ENCODE assay signal across 17 cellular contexts in genomic region chr12:19192709-19193108, GRCh38.
"Had no signal": no experiment of that assay in that cellular context is flagged by ENCODE, and none has a peak within 500 bp of the region (broad histone marks: within the 10 kb centered on the region; RNA-seq: fewer than 3 reads in every experiment).

No MANE protein-coding gene starts in this region.

- H3K27ac Mint-ChIP-seq: activated CD4-positive, alpha-beta T cell treated with anti-CD3 and anti-CD28 coated beads, Interleukin-2, amount 10 ng/mL, durations not matched to agents 24 days and 14 days; activated CD8-positive, alpha-beta memory T cell treated with anti-CD3 and anti-CD28 coated beads, Interleukin-2, amount 10 ng/mL, durations not matched to agents 7 days and 5 days; activated CD8-positive, alpha-beta T cell treated with anti-CD3 and anti-CD28 coated beads for 36 hours; activated naive CD4-positive, alpha-beta T cell treated with anti-CD3 and anti-CD28 coated beads, Interleukin-2, amount 10 ng/mL, durations not matched to agents 7 days and 5 days; mesothelial cell of epicardium; naive thymus-derived CD8-positive, alpha-beta T cell had no signal

- H3K36me3 ChIP-seq: upper lobe of right lung had no signal

- DNase-seq: activated CD4-positive, alpha-beta T cell treated with anti-CD3 and anti-CD28 coated beads, Interleukin-2, amount 10 ng/mL, durations not matched to agents 24 days and 14 days; activated CD8-positive, alpha-beta memory T cell treated with anti-CD3 and anti-CD28 coated beads, Interleukin-2, amount 10 ng/mL, durations not matched to agents 7 days and 5 days; activated CD8-positive, alpha-beta T cell treated with anti-CD3 and anti-CD28 coated beads for 36 hours; activated effector memory CD4-positive, alpha-beta T cell treated with anti-CD3 and anti-CD28 coated beads, Interleukin-2, amount 50 U/mL, for 16 hours; activated naive CD4-positive, alpha-beta T cell treated with anti-CD3 and anti-CD28 coated beads, Interleukin-2, amount 10 ng/mL, durations not matched to agents 7 days and 5 days; activated T-cell treated with anti-CD3 and anti-CD28 coated beads for 4 hours; effector CD4-positive, alpha-beta T cell; head of caudate nucleus; naive thymus-derived CD8-positive, alpha-beta T cell; stimulated activated CD4-positive, alpha-beta T cell treated with anti-CD3 and anti-CD28 coated beads, Interleukin-12 subunit alpha, Interleukin-12 subunit beta, amount 100 ng/mL, for 4 hours; stimulated activated CD4-positive, alpha-beta T cell treated with anti-CD3 and anti-CD28 coated beads, Interleukin-4, amount 100 ng/mL, for 4 hours; stimulated activated naive CD8-positive, alpha-beta T cell treated with anti-CD3 and anti-CD28 coated beads, Interleukin-15, Interleukin-2, amounts not matched to agents 100 U/mL and 50 U/mL, for 24 hours; SW 1271; T-helper 2 cell; upper lobe of right lung had no signal

- H3K4me1 Mint-ChIP-seq: activated CD4-positive, alpha-beta T cell treated with anti-CD3 and anti-CD28 coated beads, Interleukin-2, amount 10 ng/mL, durations not matched to agents 24 days and 14 days; activated CD8-positive, alpha-beta memory T cell treated with anti-CD3 and anti-CD28 coated beads, Interleukin-2, amount 10 ng/mL, durations not matched to agents 7 days and 5 days; activated naive CD4-positive, alpha-beta T cell treated with anti-CD3 and anti-CD28 coated beads, Interleukin-2, amount 10 ng/mL, durations not matched to agents 7 days and 5 days had no signal

- H3K4me3 ChIP-seq: upper lobe of right lung had no signal

- H3K9me3 ChIP-seq: upper lobe of right lung had no signal

- ATAC-seq: activated CD4-positive, CD25-positive, alpha-beta regulatory T cell treated with anti-CD3 and anti-CD28 coated beads, Interleukin-2, amount 50 U/mL, for 24 hours; activated CD8-positive, alpha-beta memory T cell treated with anti-CD3 and anti-CD28 coated beads, Interleukin-2, amount 10 ng/mL, durations not matched to agents 7 days and 5 days; activated CD8-positive, alpha-beta T cell treated with anti-CD3 and anti-CD28 coated beads for 36 hours; naive thymus-derived CD8-positive, alpha-beta T cell; stimulated activated naive CD8-positive, alpha-beta T cell treated with anti-CD3 and anti-CD28 coated beads, Interleukin-15, Interleukin-2, amounts not matched to agents 100 U/mL and 50 U/mL, for 24 hours; upper lobe of right lung had no signal

- H3K9me3 Mint-ChIP-seq: activated CD4-positive, alpha-beta T cell treated with anti-CD3 and anti-CD28 coated beads, Interleukin-2, amount 10 ng/mL, durations not matched to agents 24 days and 14 days; activated CD8-positive, alpha-beta T cell treated with anti-CD3 and anti-CD28 coated beads for 36 hours; activated naive CD4-positive, alpha-beta T cell treated with anti-CD3 and anti-CD28 coated beads, Interleukin-2, amount 10 ng/mL, durations not matched to agents 7 days and 5 days; naive thymus-derived CD8-positive, alpha-beta T cell had no signal

- H3K27me3 Mint-ChIP-seq: activated CD8-positive, alpha-beta memory T cell treated with anti-CD3 and anti-CD28 coated beads, Interleukin-2, amount 10 ng/mL, durations not matched to agents 7 days and 5 days; activated CD8-positive, alpha-beta T cell treated with anti-CD3 and anti-CD28 coated beads for 36 hours; activated naive CD4-positive, alpha-beta T cell treated with anti-CD3 and anti-CD28 coated beads, Interleukin-2, amount 10 ng/mL, durations not matched to agents 7 days and 5 days had no signal

- H3K36me3 Mint-ChIP-seq: activated CD8-positive, alpha-beta memory T cell treated with anti-CD3 and anti-CD28 coated beads, Interleukin-2, amount 10 ng/mL, durations not matched to agents 7 days and 5 days; activated naive CD4-positive, alpha-beta T cell treated with anti-CD3 and anti-CD28 coated beads, Interleukin-2, amount 10 ng/mL, durations not matched to agents 7 days and 5 days; naive thymus-derived CD8-positive, alpha-beta T cell had no signal

- H3K4me3 Mint-ChIP-seq: activated CD4-positive, alpha-beta T cell treated with anti-CD3 and anti-CD28 coated beads, Interleukin-2, amount 10 ng/mL, durations not matched to agents 24 days and 14 days; activated CD8-positive, alpha-beta memory T cell treated with anti-CD3 and anti-CD28 coated beads, Interleukin-2, amount 10 ng/mL, durations not matched to agents 7 days and 5 days; activated CD8-positive, alpha-beta T cell treated with anti-CD3 and anti-CD28 coated beads for 36 hours; activated naive CD4-positive, alpha-beta T cell treated with anti-CD3 and anti-CD28 coated beads, Interleukin-2, amount 10 ng/mL, durations not matched to agents 7 days and 5 days; mesothelial cell of epicardium; naive thymus-derived CD8-positive, alpha-beta T cell had no signal

- H3K27ac ChIP-seq: upper lobe of right lung had no signal

- H3K27me3 ChIP-seq: upper lobe of right lung had no signal
